In the genomic region with DNA sequence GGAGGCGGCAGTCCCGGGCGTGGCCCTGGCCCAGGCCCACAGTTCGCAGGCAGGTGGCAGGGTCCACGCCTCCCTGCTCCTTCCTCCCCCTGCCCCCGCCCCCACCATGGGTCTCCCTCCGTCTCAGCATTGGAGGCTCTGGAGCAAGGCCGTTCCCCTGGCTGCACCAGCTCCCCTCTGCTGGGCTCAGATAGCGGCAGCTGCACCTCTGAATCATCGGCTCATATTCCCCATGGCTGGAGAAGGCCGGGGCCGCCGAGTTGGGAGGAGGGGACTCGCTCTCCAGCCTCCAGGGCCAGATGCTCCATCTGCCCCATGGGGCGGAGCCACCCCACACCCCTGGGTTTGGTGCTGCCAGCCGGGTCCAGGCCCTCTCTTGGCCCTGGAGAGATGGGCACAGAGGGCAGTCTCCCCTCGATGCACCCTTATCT, we compare ENCODE assay signal across 20 cellular contexts.
DNase-seq lines count a peak whose midpoint lies in the region; ATAC-seq and TF ChIP-seq lines count a peak whose summit lies in the region.
"Had no signal": no experiment of that assay in that cellular context is flagged by ENCODE, and none has a peak within 500 bp of the region (broad histone marks: within the 10 kb centered on the region; RNA-seq: fewer than 3 reads in every experiment).

No MANE protein-coding gene starts in this region.

- H3K27ac Mint-ChIP-seq in glutamatergic neuron (ENCODE audit: unreplicated experiment): no peak overlapping the region
- H3K27ac Mint-ChIP-seq: CD4-positive, alpha-beta T cell had no signal

- peak; percentile 48 for DNase-seq in activated CD8-positive, alpha-beta memory T cell treated with anti-CD3 and anti-CD28 coated beads for 24 hours
- DNase-seq in activated CD8-positive, alpha-beta memory T cell treated with anti-CD3 and anti-CD28 coated beads, Interleukin-2, amount 50 U/mL, for 4 hours: no peak
- DNase-seq in NCI-H510A treated with DMSO at 0.1 percent for 48 hours (lab: John Stamatoyannopoulos, UW): peak; percentile 88
- DNase-seq in glutamatergic neuron: peak; percentile 79
- peak; percentile 41 to 72 for DNase-seq in aorta
- DNase-seq in A172 (ENCODE audit: low spot score): no peak
- no peak for DNase-seq in NCI-H345 treated with DMSO at 0.1 percent for 48 hours (lab: John Stamatoyannopoulos, UW; ENCODE audit: unreplicated experiment)
- DNase-seq: CD4-positive, alpha-beta T cell; foreskin keratinocyte; KG1; left ventricle myocardium inferior; naive B cell; NCI-H1417; stimulated activated naive CD4-positive, alpha-beta T cell treated with Interleukin-2 at 50 U/mL for 16 hours; T-helper 1 cell had no signal

- no peak overlapping the region for H3K4me3 Mint-ChIP-seq in glutamatergic neuron (ENCODE audit: unreplicated experiment)
- H3K4me3 Mint-ChIP-seq: CD4-positive, alpha-beta T cell had no signal

- no peaks in the 10 kb centered on the region for H3K9me3 ChIP-seq in aorta (ENCODE audit: control insufficient read depth, low read length)
- H3K9me3 ChIP-seq: A549, ascending aorta, left ventricle myocardium inferior, upper lobe of left lung had no signal

- ATAC-seq in aorta (ENCODE audit: low FRiP score) (no peak), GM21529 (IDR thresholded peaks at IDR 0.05; ENCODE audit: unreplicated experiment) (no peak)
- ATAC-seq: A549, foreskin keratinocyte had no signal

- H3K27me3 Mint-ChIP-seq in glutamatergic neuron (ENCODE audit: unreplicated experiment): peaks cover 7% of the 10 kb centered on the region
- H3K27me3 Mint-ChIP-seq: CD4-positive, alpha-beta T cell; naive B cell had no signal

- peaks cover 1% of the 10 kb centered on the region for H3K9me3 Mint-ChIP-seq in glutamatergic neuron (ENCODE audit: unreplicated experiment)
- H3K9me3 Mint-ChIP-seq: CD4-positive, alpha-beta T cell; naive B cell had no signal

- intact Hi-C loops in aorta (cut with DNase I): no loop called here

- 90 to 95% methylated on average over 15 to 17 of the region's 17 CpGs for WGBS in aorta, 2 donors

- no peaks in the 10 kb centered on the region for H3K36me3 ChIP-seq in aorta (ENCODE audit: control insufficient read depth in 1 of 2, insufficient read depth in 2 of 2, low read length in 1 of 2)
- H3K36me3 ChIP-seq: ascending aorta had no signal

- H3K4me1 Mint-ChIP-seq in glutamatergic neuron (ENCODE audit: low read depth, unreplicated experiment): peaks cover 25% of the 10 kb centered on the region

- no peak overlapping the region for H3K4me3 ChIP-seq in aorta (ENCODE audit: low read length in 2 of 2)
- H3K4me3 ChIP-seq: A549, ascending aorta, left ventricle myocardium inferior, upper lobe of left lung had no signal

- no peaks in the 10 kb centered on the region for H3K4me1 ChIP-seq in aorta (ENCODE audit: control insufficient read depth in 1 of 2, insufficient read depth in 2 of 2, low read length in 2 of 2)
- H3K4me1 ChIP-seq: A549, foreskin keratinocyte had no signal

- no peaks in the 10 kb centered on the region for H3K36me3 Mint-ChIP-seq in glutamatergic neuron (ENCODE audit: unreplicated experiment)
- H3K36me3 Mint-ChIP-seq: naive B cell had no signal

- no peaks in the 10 kb centered on the region for H3K27me3 ChIP-seq in aorta (ENCODE audit: control insufficient read depth in 1 of 2, insufficient read depth in 2 of 2, low read length in 1 of 2)
- H3K27me3 ChIP-seq: ascending aorta, upper lobe of left lung had no signal

- TF ChIP-seq CTCF in glutamatergic neuron (IDR thresholded peaks at IDR 0.05; ENCODE audit: partially characterized antibody, unreplicated experiment): no peak

- no peak overlapping the region for H3K27ac ChIP-seq in aorta (ENCODE audit: low read depth in 1 of 2, low read length in 2 of 2)
- H3K27ac ChIP-seq: A549, ascending aorta, foreskin keratinocyte, HL-60, left ventricle myocardium inferior, upper lobe of left lung had no signal

Comparison
In these comparisons a context has a peak if more than half of its experiments do, and no peak if none do; other contexts are left out.
1. DNase-seq: peak in activated CD8-positive, alpha-beta memory T cell treated with anti-CD3 and anti-CD28 coated beads for 24 hours (single experiment), NCI-H510A treated with DMSO at 0.1 percent for 48 hours (single experiment), glutamatergic neuron (single experiment) and aorta (2 of 2); none in activated CD8-positive, alpha-beta memory T cell treated with anti-CD3 and anti-CD28 coated beads, Interleukin-2, amount 50 U/mL, for 4 hours (single experiment), A172 (single experiment) and NCI-H345 treated with DMSO at 0.1 percent for 48 hours (single experiment).